ENCODE assay signal across 26 cellular contexts in genomic region chr1:165886988-165887387, GRCh38. TPM values are rescaled to one million over a fixed set of nuclear protein-coding genes. Genes with fewer than 3 reads are reported as not detected.
DNase-seq lines count a peak whose midpoint lies in the region; ATAC-seq and TF ChIP-seq lines count a peak whose summit lies in the region.
"Had no signal": no experiment of that assay in that cellular context is flagged by ENCODE, and none has a peak within 500 bp of the region (broad histone marks: within the 10 kb centered on the region; RNA-seq: fewer than 3 reads in every experiment).

No MANE protein-coding gene starts in this region.

- DNase-seq in activated T-cell treated with anti-CD3 and anti-CD28 coated beads, Interleukin-2, amount 50 U/mL, for 24 hours = no peak
- DNase-seq in activated T-cell treated with anti-CD3 and anti-CD28 coated beads, Interleukin-2, amount 50 U/mL, for 72 hours = no peak
- DNase-seq in WTC11 (ENCODE audit: low spot score) (no peak), memory B cell (ENCODE audit: low spot score in 2 of 2) (no peak), midbrain (lab: John Stamatoyannopoulos, UW) (no peak), NCI-H526 (lab: John Stamatoyannopoulos, UW) (no peak)
- no peak for DNase-seq in activated CD4-positive, alpha-beta T cell treated with anti-CD3 and anti-CD28 coated beads for 4 hours
- no peak for DNase-seq in stimulated activated CD4-positive, alpha-beta T cell treated with anti-CD3 and anti-CD28 coated beads, Interleukin-4, amount 100 ng/mL, for 1 hour
- DNase-seq: activated CD4-positive, alpha-beta memory T cell treated with anti-CD3 and anti-CD28 coated beads, Interleukin-2, amount 10 ng/mL, durations not matched to agents 7 days and 5 days; activated effector memory CD4-positive, alpha-beta T cell treated with anti-CD3 and anti-CD28 coated beads, Interleukin-2, amount 50 U/mL, for 16 hours; activated naive CD8-positive, alpha-beta T cell treated with anti-CD3 and anti-CD28 coated beads for 36 hours; AML-193; aorta; caudate nucleus; CD4-positive, alpha-beta memory T cell; NCI-H1105; NCI-H187 treated with DMSO at 0.1 percent for 48 hours; NCI-H2171 treated with DMSO at 0.1 percent for 48 hours; NCI-H510A treated with DMSO at 0.1 percent for 48 hours; nephron progenitor cell; RPMI8226; stimulated activated CD4-positive, alpha-beta T cell treated with anti-CD3 and anti-CD28 coated beads, Interleukin-4, amount 100 ng/mL, for 4 hours; T-helper 1 cell had no signal

- no peaks in the 10 kb centered on the region for H3K27me3 Mint-ChIP-seq in activated T-cell treated with anti-CD3 and anti-CD28 coated beads, Interleukin-2, amount 50 U/mL, for 24 hours
- H3K27me3 Mint-ChIP-seq in activated T-cell treated with anti-CD3 and anti-CD28 coated beads, Interleukin-2, amount 50 U/mL, for 72 hours (ENCODE audit: low read depth) = no peaks in the 10 kb centered on the region
- H3K27me3 Mint-ChIP-seq in WTC11 (ENCODE audit: low read depth) = no peaks in the 10 kb centered on the region
- H3K27me3 Mint-ChIP-seq in memory B cell = no peaks in the 10 kb centered on the region
- H3K27me3 Mint-ChIP-seq: activated CD4-positive, alpha-beta memory T cell treated with anti-CD3 and anti-CD28 coated beads, Interleukin-2, amount 10 ng/mL, durations not matched to agents 7 days and 5 days; activated naive CD8-positive, alpha-beta T cell treated with anti-CD3 and anti-CD28 coated beads for 36 hours; CD4-positive, alpha-beta memory T cell; IgD-negative memory B cell; stimulated activated memory B cell treated with anti-CD40 and anti-IgM and Interleukin-4, amounts not matched to agents 10 μg/mL and 1 μg/mL and 100 μg/mL, for 72 hours had no signal

- H3K4me1 Mint-ChIP-seq in activated T-cell treated with anti-CD3 and anti-CD28 coated beads, Interleukin-2, amount 50 U/mL, for 24 hours (ENCODE audit: low read depth) = peaks cover 19% of the 10 kb centered on the region
- H3K4me1 Mint-ChIP-seq in activated T-cell treated with anti-CD3 and anti-CD28 coated beads, Interleukin-2, amount 50 U/mL, for 72 hours (ENCODE audit: low read depth) = peaks cover 28% of the 10 kb centered on the region
- H3K4me1 Mint-ChIP-seq in WTC11 = peaks cover 43% of the 10 kb centered on the region
- peaks cover 26% of the 10 kb centered on the region for H3K4me1 Mint-ChIP-seq in memory B cell

- H3K36me3 Mint-ChIP-seq in activated T-cell treated with anti-CD3 and anti-CD28 coated beads, Interleukin-2, amount 50 U/mL, for 24 hours (ENCODE audit: low read depth) = peaks cover 41% of the 10 kb centered on the region
- H3K36me3 Mint-ChIP-seq in activated T-cell treated with anti-CD3 and anti-CD28 coated beads, Interleukin-2, amount 50 U/mL, for 72 hours (ENCODE audit: insufficient read depth in 2 of 2) = peaks cover 3 to 14% of the 10 kb centered on the region in 2 donors
- H3K36me3 Mint-ChIP-seq in WTC11 (peaks cover 23% of the 10 kb centered on the region), memory B cell (peaks cover 13% of the 10 kb centered on the region)

- POLR2A ChIA-PET in WTC11 (lab: Charles Lee) = no interaction called here

- peak overlapping the region; percentile 2 for H3K27ac Mint-ChIP-seq in activated T-cell treated with anti-CD3 and anti-CD28 coated beads, Interleukin-2, amount 50 U/mL, for 24 hours
- no peak overlapping the region for H3K27ac Mint-ChIP-seq in activated T-cell treated with anti-CD3 and anti-CD28 coated beads, Interleukin-2, amount 50 U/mL, for 72 hours
- H3K27ac Mint-ChIP-seq in WTC11 (peak overlapping the region; percentile 83), memory B cell (peak overlapping the region; percentile 60)
- H3K27ac Mint-ChIP-seq: activated CD4-positive, alpha-beta memory T cell treated with anti-CD3 and anti-CD28 coated beads, Interleukin-2, amount 10 ng/mL, durations not matched to agents 7 days and 5 days; activated naive CD8-positive, alpha-beta T cell treated with anti-CD3 and anti-CD28 coated beads for 36 hours; CD4-positive, alpha-beta memory T cell; IgD-negative memory B cell; stimulated activated memory B cell treated with anti-CD40 and anti-IgM and Interleukin-4, amounts not matched to agents 10 μg/mL and 1 μg/mL and 100 μg/mL, for 72 hours had no signal

- ATAC-seq in activated T-cell treated with anti-CD3 and anti-CD28 coated beads, Interleukin-2, amount 50 U/mL, for 72 hours (replicated peaks in 1 of 2) = no peak
- ATAC-seq in WTC11 = no peak
- ATAC-seq in memory B cell (ENCODE audit: low read depth) = no peak
- ATAC-seq: sciatic nerve; stimulated activated memory B cell treated with anti-CD40 and anti-IgM and Interleukin-4, amounts not matched to agents 10 μg/mL and 1 μg/mL and 100 μg/mL, for 72 hours had no signal

- CTCF ChIA-PET in WTC11 (lab: Charles Lee) = interaction anchor here (1.2 kb wide), 1 partner anchor 16 kb away, joined by 3 read pairs; no protein-coding TSS in a partner anchor

- no peaks in the 10 kb centered on the region for H3K9me3 Mint-ChIP-seq in activated T-cell treated with anti-CD3 and anti-CD28 coated beads, Interleukin-2, amount 50 U/mL, for 24 hours
- no peaks in the 10 kb centered on the region for H3K9me3 Mint-ChIP-seq in activated T-cell treated with anti-CD3 and anti-CD28 coated beads, Interleukin-2, amount 50 U/mL, for 72 hours
- H3K9me3 Mint-ChIP-seq in WTC11 (peaks cover 7% of the 10 kb centered on the region), memory B cell (no peaks in the 10 kb centered on the region)
- H3K9me3 Mint-ChIP-seq: activated CD4-positive, alpha-beta memory T cell treated with anti-CD3 and anti-CD28 coated beads, Interleukin-2, amount 10 ng/mL, durations not matched to agents 7 days and 5 days; activated naive CD8-positive, alpha-beta T cell treated with anti-CD3 and anti-CD28 coated beads for 36 hours; CD4-positive, alpha-beta memory T cell; IgD-negative memory B cell; stimulated activated memory B cell treated with anti-CD40 and anti-IgM and Interleukin-4, amounts not matched to agents 10 μg/mL and 1 μg/mL and 100 μg/mL, for 72 hours had no signal

- H3K4me3 Mint-ChIP-seq in activated T-cell treated with anti-CD3 and anti-CD28 coated beads, Interleukin-2, amount 50 U/mL, for 24 hours = no peak overlapping the region
- H3K4me3 Mint-ChIP-seq in activated T-cell treated with anti-CD3 and anti-CD28 coated beads, Interleukin-2, amount 50 U/mL, for 72 hours = no peak overlapping the region
- H3K4me3 Mint-ChIP-seq in WTC11 (no peak overlapping the region), memory B cell (no peak overlapping the region)
- H3K4me3 Mint-ChIP-seq: activated CD4-positive, alpha-beta memory T cell treated with anti-CD3 and anti-CD28 coated beads, Interleukin-2, amount 10 ng/mL, durations not matched to agents 7 days and 5 days; activated naive CD8-positive, alpha-beta T cell treated with anti-CD3 and anti-CD28 coated beads for 36 hours; CD4-positive, alpha-beta memory T cell; nephron progenitor cell; stimulated activated memory B cell treated with anti-CD40 and anti-IgM and Interleukin-4, amounts not matched to agents 10 μg/mL and 1 μg/mL and 100 μg/mL, for 72 hours had no signal

- TF ChIP-seq CTCF in WTC11 (IDR thresholded peaks at IDR 0.05) = no peak

TF ChIP-seq in WTC11, 78 proteins besides CTCF, POLR2A, EP300 and RAD21:
- TF ChIP-seq MAX (CRISPR knock-in tag; IDR thresholded peaks at IDR 0.05) = no peak
- TF ChIP-seq TP53 (CRISPR knock-in tag; IDR thresholded peaks at IDR 0.05) = no peak
- no peak for TF ChIP-seq SOX15 (CRISPR knock-in tag; IDR thresholded peaks at IDR 0.05)
- no peak for TF ChIP-seq ZNF425 (CRISPR knock-in tag; conservative IDR thresholded peaks at IDR 0.05)

RNA-seq across cellular contexts. Expression of gene UCK2, which starts 59.6 kb away (rescaled TPM):
- 10 to 100 TPM; 39.8 to 47.3 TPM for total RNA-seq in activated T-cell treated with anti-CD3 and anti-CD28 coated beads, Interleukin-2, amount 50 U/mL, for 72 hours
- total RNA-seq in WTC11 (2021) = 74.3 to 85.7 TPM (median 79.2 TPM) in 3 replicates
